In the genomic region with DNA sequence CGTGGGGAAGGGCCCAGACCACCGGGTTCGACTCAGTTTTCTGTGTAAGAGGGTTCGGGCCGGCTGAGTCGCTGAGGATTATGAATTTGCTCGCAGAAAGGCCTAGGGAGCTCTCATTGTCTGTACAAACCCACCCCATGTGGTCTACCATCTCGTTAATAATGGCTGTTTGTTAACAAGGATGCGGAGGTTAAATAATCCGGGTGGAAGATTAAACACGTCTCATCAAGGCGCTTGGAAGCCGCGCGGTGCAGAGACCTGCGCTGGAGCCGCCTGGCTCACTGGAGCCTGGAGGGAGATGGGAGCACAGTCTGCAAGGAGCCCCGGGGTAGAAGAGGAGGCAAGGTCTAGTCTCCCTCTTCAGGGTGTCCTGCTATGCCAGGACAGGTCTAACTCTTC, we compare ENCODE assay signal across 2 cellular contexts.
TF ChIP-seq lines count a peak whose summit lies in the region.

No MANE protein-coding gene starts in this region.

TF ChIP-seq in SK-N-SH, 30 proteins besides CTCF, POLR2A, EP300 and RAD21 (continued from another document):
- no peak for TF ChIP-seq MEF2A (IDR thresholded peaks at IDR 0.05; ENCODE audit: borderline replicate concordance, low read depth)

TF ChIP-seq in SK-N-SH treated with all-trans-retinoic acid at 6 μM for 48 hours, 23 proteins besides CTCF, POLR2A, EP300 and RAD21 (continued from another document):
- TF ChIP-seq CREB5 (CRISPR knock-in tag; IDR thresholded peaks at IDR 0.05; ENCODE audit: low read depth) (no peak), PATZ1 (CRISPR knock-in tag; IDR thresholded peaks at IDR 0.05; ENCODE audit: borderline replicate concordance) (no peak), ZC3H10 (CRISPR knock-in tag; IDR thresholded peaks at IDR 0.05) (no peak), TCF4 (CRISPR knock-in tag; IDR thresholded peaks at IDR 0.05; ENCODE audit: borderline replicate concordance) (no peak), RARB (CRISPR knock-in tag; IDR thresholded peaks at IDR 0.05) (no peak), TSHZ2 (CRISPR knock-in tag; IDR thresholded peaks at IDR 0.05) (no peak), ZFP3 (CRISPR knock-in tag; IDR thresholded peaks at IDR 0.05) (no peak), ZNF70 (CRISPR knock-in tag; IDR thresholded peaks at IDR 0.05) (no peak), GLIS3 (CRISPR knock-in tag; IDR thresholded peaks at IDR 0.05) (no peak), ZNF8 (CRISPR knock-in tag; IDR thresholded peaks at IDR 0.05) (no peak), SNAI2 (CRISPR knock-in tag; IDR thresholded peaks at IDR 0.05) (no peak), OSR1 (CRISPR knock-in tag; IDR thresholded peaks at IDR 0.05) (no peak), ESRRG (CRISPR knock-in tag; IDR thresholded peaks at IDR 0.05) (no peak), ZFP30 (CRISPR knock-in tag; IDR thresholded peaks at IDR 0.05) (no peak), TOX (CRISPR knock-in tag; IDR thresholded peaks at IDR 0.05; ENCODE audit: borderline replicate concordance) (no peak), BACH2 (CRISPR knock-in tag; IDR thresholded peaks at IDR 0.05; ENCODE audit: borderline replicate concordance) (no peak), ZNF565 (CRISPR knock-in tag; conservative IDR thresholded peaks at IDR 0.05; ENCODE audit: low read depth) (no peak)
- TF ChIP-seq, protein P1, sequence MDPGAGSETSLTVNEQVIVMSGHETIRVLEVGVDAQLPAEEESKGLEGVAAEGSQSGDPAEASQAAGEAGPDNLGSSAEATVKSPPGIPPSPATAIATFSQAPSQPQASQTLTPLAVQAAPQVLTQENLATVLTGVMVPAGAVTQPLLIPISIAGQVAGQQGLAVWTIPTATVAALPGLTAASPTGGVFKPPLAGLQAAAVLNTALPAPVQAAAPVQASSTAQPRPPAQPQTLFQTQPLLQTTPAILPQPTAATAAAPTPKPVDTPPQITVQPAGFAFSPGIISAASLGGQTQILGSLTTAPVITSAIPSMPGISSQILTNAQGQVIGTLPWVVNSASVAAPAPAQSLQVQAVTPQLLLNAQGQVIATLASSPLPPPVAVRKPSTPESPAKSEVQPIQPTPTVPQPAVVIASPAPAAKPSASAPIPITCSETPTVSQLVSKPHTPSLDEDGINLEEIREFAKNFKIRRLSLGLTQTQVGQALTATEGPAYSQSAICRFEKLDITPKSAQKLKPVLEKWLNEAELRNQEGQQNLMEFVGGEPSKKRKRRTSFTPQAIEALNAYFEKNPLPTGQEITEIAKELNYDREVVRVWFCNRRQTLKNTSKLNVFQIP (CRISPR knock-in tag; IDR thresholded peaks at IDR 0.05; ENCODE audit: borderline replicate concordance, low read depth): no peak
